ENCODE assay signal across 30 cellular contexts in the genomic region with DNA sequence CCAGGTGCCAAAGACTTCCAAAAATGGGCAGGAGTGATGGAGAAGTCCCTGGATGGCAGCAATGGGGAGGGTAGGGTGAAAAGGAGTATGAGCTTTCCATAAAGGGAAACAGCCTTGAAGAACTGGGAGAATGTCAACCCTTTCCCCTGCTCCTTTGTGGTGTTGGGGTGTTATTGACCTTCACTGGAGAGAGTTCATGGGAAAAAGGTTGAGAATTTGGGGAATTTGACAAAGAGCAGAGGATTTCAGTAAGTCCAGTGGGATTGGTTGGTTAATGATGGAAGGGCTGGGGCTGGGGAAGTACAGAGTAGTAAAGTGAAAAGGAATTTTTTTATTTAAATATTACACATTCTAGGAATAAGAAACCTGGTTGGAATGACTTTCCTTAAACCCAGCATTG.
"Had no signal": no experiment of that assay in that cellular context is flagged by ENCODE, and none has a peak within 500 bp of the region (broad histone marks: within the 10 kb centered on the region; RNA-seq: fewer than 3 reads in every experiment).

No MANE protein-coding gene starts in this region.

- H3K27me3 Mint-ChIP-seq: activated CD4-positive, alpha-beta memory T cell treated with anti-CD3 and anti-CD28 coated beads for 36 hours; activated CD4-positive, alpha-beta T cell treated with anti-CD3 and anti-CD28 coated beads, Interleukin-2, amount 10 ng/mL, durations not matched to agents 7 days and 5 days; activated naive CD8-positive, alpha-beta T cell; activated T-helper 17 cell treated with anti-CD3 and anti-CD28 coated beads, Interleukin-2, amount 50 U/mL, for 72 hours; T-helper 17 cell had no signal

- H3K4me2 ChIP-seq: PC-9 had no signal

- H3K27ac Mint-ChIP-seq: activated CD4-positive, alpha-beta memory T cell treated with anti-CD3 and anti-CD28 coated beads for 36 hours; activated CD4-positive, alpha-beta T cell treated with anti-CD3 and anti-CD28 coated beads, Interleukin-2, amount 10 ng/mL, durations not matched to agents 7 days and 5 days; activated naive CD8-positive, alpha-beta T cell; activated T-helper 17 cell treated with anti-CD3 and anti-CD28 coated beads, Interleukin-2, amount 50 U/mL, for 72 hours; T-helper 17 cell; WTC11 had no signal

- H3K27me3 ChIP-seq: adrenal gland, MG63 had no signal

- H2AFZ ChIP-seq: PC-9 had no signal

- H3K9me3 Mint-ChIP-seq: activated CD4-positive, alpha-beta memory T cell treated with anti-CD3 and anti-CD28 coated beads for 36 hours; activated CD4-positive, alpha-beta T cell treated with anti-CD3 and anti-CD28 coated beads, Interleukin-2, amount 10 ng/mL, durations not matched to agents 7 days and 5 days; activated naive CD4-positive, alpha-beta T cell treated with anti-CD3 and anti-CD28 coated beads for 36 hours; activated T-helper 17 cell treated with anti-CD3 and anti-CD28 coated beads, Interleukin-2, amount 50 U/mL, for 72 hours; WTC11 had no signal

- H3K27ac ChIP-seq: adrenal gland, coronary artery, PC-9 had no signal

- H3K4me3 Mint-ChIP-seq: activated CD4-positive, alpha-beta memory T cell treated with anti-CD3 and anti-CD28 coated beads for 36 hours; activated CD4-positive, alpha-beta T cell treated with anti-CD3 and anti-CD28 coated beads, Interleukin-2, amount 10 ng/mL, durations not matched to agents 7 days and 5 days; activated naive CD4-positive, alpha-beta T cell treated with anti-CD3 and anti-CD28 coated beads for 36 hours; activated naive CD8-positive, alpha-beta T cell; activated T-helper 17 cell treated with anti-CD3 and anti-CD28 coated beads, Interleukin-2, amount 50 U/mL, for 72 hours; T-helper 17 cell; WTC11 had no signal

- H3K9me3 ChIP-seq: adrenal gland, MG63 had no signal

- DNase-seq: activated CD4-positive, alpha-beta memory T cell treated with anti-CD3 and anti-CD28 coated beads for 36 hours; activated CD4-positive, alpha-beta T cell treated with anti-CD3 and anti-CD28 coated beads, Interleukin-2, amount 10 ng/mL, durations not matched to agents 7 days and 5 days; activated CD4-positive, CD25-positive, alpha-beta regulatory T cell treated with anti-CD3 and anti-CD28 coated beads, Interleukin-2, amount 50 U/mL, for 72 hours; activated CD8-positive, alpha-beta memory T cell treated with anti-CD3 and anti-CD28 coated beads for 24 hours; activated gamma-delta T cell; activated T-cell treated with anti-CD3 and anti-CD28 coated beads, Interleukin-2, amount 50 U/mL, for 48 hours; adrenal gland; anterior cingulate cortex; caudate nucleus; MG63; NCI-H1092 treated with DMSO at 0.1 percent for 48 hours; NCI-H1417 treated with DMSO at 0.1 percent for 48 hours; NCI-H1694; NCI-H2029; NCI-H2107; NCI-H2171 treated with DMSO at 0.1 percent for 48 hours; NCI-H345; NCI-H510A; NCI-H526 treated with DMSO at 0.1 percent for 48 hours; NCI-H82; NK-92 treated with Interleukin-12 subunit alpha and Interleukin-12 subunit beta, amount 100 ng/mL, for 24 hours; PC-9; SIG-M5; T-helper 17 cell; T-helper 9 cell had no signal

- H3K4me3 ChIP-seq: adrenal gland, coronary artery, MG63, PC-9 had no signal

- ATAC-seq: WTC11 had no signal

- H3K36me3 ChIP-seq: adrenal gland had no signal
